In genomic region chr1:95042286-95042685, GRCh38 we compare ENCODE assay signal across 12 cellular contexts. TPM values are rescaled to one million over a fixed set of nuclear protein-coding genes. Genes with fewer than 3 reads are reported as not detected.
A peak's percentile ranks its signal among the peaks of the same experiment; 100 is the strongest.
DNase-seq lines count a peak whose midpoint lies in the region; ATAC-seq and TF ChIP-seq lines count a peak whose summit lies in the region.
"Had no signal": no experiment of that assay in that cellular context is flagged by ENCODE, and none has a peak within 500 bp of the region (broad histone marks: within the 10 kb centered on the region; RNA-seq: fewer than 3 reads in every experiment).

No MANE protein-coding gene starts in this region.

- H2AFZ ChIP-seq in neural progenitor cell (replicated peaks) = peak overlapping the region; percentile 39

- no peak overlapping the region for H3K27ac Mint-ChIP-seq in neural progenitor cell
- no peak overlapping the region for H3K27ac Mint-ChIP-seq in activated CD4-positive, alpha-beta T cell treated with anti-CD3 and anti-CD28 coated beads, Interleukin-2, amount 10 ng/mL, durations not matched to agents 24 days and 14 days
- H3K27ac Mint-ChIP-seq: immature natural killer cell; stimulated activated memory B cell treated with anti-CD40 and anti-IgM and Interleukin-4, amounts not matched to agents 10 μg/mL and 1 μg/mL and 100 μg/mL, for 72 hours; WTC11 had no signal

- H3K27ac ChIP-seq in adrenal gland (peak overlapping the region in 3 of 5 donors; percentile 50 to 65 (median 52)), neural progenitor cell (no peak overlapping the region), upper lobe of left lung (peak overlapping the region; percentile 44 to 70 (median 64))

- H3K4me3 ChIP-seq in adrenal gland (no peak overlapping the region), fibroblast of the aortic adventitia (ENCODE audit: low read depth, low read length) (peak overlapping the region; percentile 34), neural progenitor cell (no peak overlapping the region), upper lobe of left lung (no peak overlapping the region)

- H3K4me1 ChIP-seq in adrenal gland (replicated peaks in 1 of 2) = peaks cover 8 to 21% of the 10 kb centered on the region in 2 donors
- H3K4me1 ChIP-seq in neural progenitor cell = peaks cover 7% of the 10 kb centered on the region
- H3K4me1 ChIP-seq in upper lobe of left lung = peaks cover 5 to 15% (median 14%) of the 10 kb centered on the region in 4 donors

- DNase-seq in adrenal gland (no peak), fibroblast of the aortic adventitia (ENCODE audit: low read depth) (peak; percentile 76), neural progenitor cell (ENCODE audit: low spot score) (peak; percentile 4), upper lobe of left lung (no peak)
- DNase-seq in activated CD4-positive, alpha-beta T cell treated with anti-CD3 and anti-CD28 coated beads, Interleukin-2, amount 10 ng/mL, durations not matched to agents 24 days and 14 days = no peak
- DNase-seq: immature natural killer cell; stimulated activated CD4-positive, alpha-beta T cell treated with anti-CD3 and anti-CD28 coated beads, Interleukin-1b, Interleukin-23, amount 100 ng/mL, for 48 hours had no signal

- no peaks in the 10 kb centered on the region for H3K36me3 ChIP-seq in adrenal gland (replicated peaks in 1 of 2)
- H3K36me3 ChIP-seq in neural progenitor cell = no peaks in the 10 kb centered on the region
- H3K36me3 ChIP-seq in upper lobe of left lung = no peaks in the 10 kb centered on the region

- TF ChIP-seq POLR2A in adrenal gland (IDR thresholded peaks at IDR 0.05) = no peak
- TF ChIP-seq POLR2A in upper lobe of left lung (IDR thresholded peaks at IDR 0.05) = no peak

- peaks cover under 1% of the 10 kb centered on the region for H3K27me3 Mint-ChIP-seq in neural progenitor cell (ENCODE audit: insufficient read depth, low read depth)
- H3K27me3 Mint-ChIP-seq in activated CD4-positive, alpha-beta T cell treated with anti-CD3 and anti-CD28 coated beads, Interleukin-2, amount 10 ng/mL, durations not matched to agents 24 days and 14 days = no peaks in the 10 kb centered on the region
- H3K27me3 Mint-ChIP-seq: stimulated activated memory B cell treated with anti-CD40 and anti-IgM and Interleukin-4, amounts not matched to agents 10 μg/mL and 1 μg/mL and 100 μg/mL, for 72 hours had no signal

- no peaks in the 10 kb centered on the region for H3K27me3 ChIP-seq in adrenal gland
- no peaks in the 10 kb centered on the region for H3K27me3 ChIP-seq in neural progenitor cell
- no peaks in the 10 kb centered on the region for H3K27me3 ChIP-seq in upper lobe of left lung

- no peaks in the 10 kb centered on the region for H3K4me1 Mint-ChIP-seq in neural progenitor cell
- no peaks in the 10 kb centered on the region for H3K4me1 Mint-ChIP-seq in activated CD4-positive, alpha-beta T cell treated with anti-CD3 and anti-CD28 coated beads, Interleukin-2, amount 10 ng/mL, durations not matched to agents 24 days and 14 days
- H3K4me1 Mint-ChIP-seq: immature natural killer cell; stimulated activated memory B cell treated with anti-CD40 and anti-IgM and Interleukin-4, amounts not matched to agents 10 μg/mL and 1 μg/mL and 100 μg/mL, for 72 hours; WTC11 had no signal

- no peaks in the 10 kb centered on the region for H3K9me3 Mint-ChIP-seq in neural progenitor cell
- no peaks in the 10 kb centered on the region for H3K9me3 Mint-ChIP-seq in activated CD4-positive, alpha-beta T cell treated with anti-CD3 and anti-CD28 coated beads, Interleukin-2, amount 10 ng/mL, durations not matched to agents 24 days and 14 days
- H3K9me3 Mint-ChIP-seq: immature natural killer cell; stimulated activated memory B cell treated with anti-CD40 and anti-IgM and Interleukin-4, amounts not matched to agents 10 μg/mL and 1 μg/mL and 100 μg/mL, for 72 hours; WTC11 had no signal

- no peak overlapping the region for H3K4me2 ChIP-seq in neural progenitor cell

- no peaks in the 10 kb centered on the region for H4K20me1 ChIP-seq in neural progenitor cell (ENCODE audit: low read depth)

- H3K79me2 ChIP-seq in neural progenitor cell (ENCODE audit: low read depth) = no peaks in the 10 kb centered on the region

- WGBS in adrenal gland, 4 donors = 31 to 41% (median 32%) methylated on average over 3 of the region's 3 CpGs
- 32 to 43% methylated on average over 3 of the region's 3 CpGs for WGBS in upper lobe of left lung, 2 donors

- peaks cover 4% of the 10 kb centered on the region for H3F3A ChIP-seq in neural progenitor cell (ENCODE audit: low read depth)

- H3K4me3 Mint-ChIP-seq in neural progenitor cell = no peak overlapping the region
- H3K4me3 Mint-ChIP-seq in activated CD4-positive, alpha-beta T cell treated with anti-CD3 and anti-CD28 coated beads, Interleukin-2, amount 10 ng/mL, durations not matched to agents 24 days and 14 days = no peak overlapping the region
- H3K4me3 Mint-ChIP-seq: immature natural killer cell; stimulated activated memory B cell treated with anti-CD40 and anti-IgM and Interleukin-4, amounts not matched to agents 10 μg/mL and 1 μg/mL and 100 μg/mL, for 72 hours; WTC11 had no signal

- TF ChIP-seq CTCF in adrenal gland (IDR thresholded peaks at IDR 0.05) (no peak), fibroblast of the aortic adventitia (IDR thresholded peaks at IDR 0.05; ENCODE audit: insufficient read depth, low read length) (no peak), neural progenitor cell (IDR thresholded peaks at IDR 0.05) (no peak), upper lobe of left lung (IDR thresholded peaks at IDR 0.05) (no peak)

- H3K36me3 Mint-ChIP-seq in neural progenitor cell = no peaks in the 10 kb centered on the region
- H3K36me3 Mint-ChIP-seq in activated CD4-positive, alpha-beta T cell treated with anti-CD3 and anti-CD28 coated beads, Interleukin-2, amount 10 ng/mL, durations not matched to agents 24 days and 14 days (ENCODE audit: low read depth) = no peaks in the 10 kb centered on the region
- H3K36me3 Mint-ChIP-seq: immature natural killer cell; stimulated activated memory B cell treated with anti-CD40 and anti-IgM and Interleukin-4, amounts not matched to agents 10 μg/mL and 1 μg/mL and 100 μg/mL, for 72 hours; WTC11 had no signal

- intact Hi-C loops in adrenal gland (cut with DNase I) = loop anchor here (2.0 to 5.0 kb wide), 2 partner anchors 189 to 190 kb away; no protein-coding TSS in a partner anchor
- intact Hi-C loops in activated CD4-positive, alpha-beta T cell treated with anti-CD3 and anti-CD28 coated beads, Interleukin-2, amount 10 ng/mL, durations not matched to agents 24 days and 14 days (cut with micrococcal nuclease) = loop anchor here (10.0 kb wide), 1 partner anchor 117 kb away; the partner anchor contains the start of gene CNN3

- no peaks in the 10 kb centered on the region for H3K9me3 ChIP-seq in adrenal gland (replicated peaks in 1 of 3)
- H3K9me3 ChIP-seq in neural progenitor cell (ENCODE audit: low read depth) = no peaks in the 10 kb centered on the region
- no peaks in the 10 kb centered on the region for H3K9me3 ChIP-seq in upper lobe of left lung

- ATAC-seq in upper lobe of left lung (ENCODE audit: low FRiP score in 2 of 2) = peak; percentile 6 to 62
- ATAC-seq in HG02642 (IDR thresholded peaks at IDR 0.05; ENCODE audit: poor library complexity, unreplicated experiment) = no peak
- no peak for ATAC-seq in HG02610 (IDR thresholded peaks at IDR 0.05; ENCODE audit: unreplicated experiment)
- ATAC-seq in HG03439 (IDR thresholded peaks at IDR 0.05; ENCODE audit: unreplicated experiment) = no peak
- ATAC-seq: stimulated activated memory B cell treated with anti-CD40 and anti-IgM and Interleukin-4, amounts not matched to agents 10 μg/mL and 1 μg/mL and 100 μg/mL, for 72 hours; WTC11 had no signal

- TF ChIP-seq EP300 in upper lobe of left lung (IDR thresholded peaks at IDR 0.05) = no peak

- H3K9ac ChIP-seq in neural progenitor cell = no peak overlapping the region

RNA-seq across cellular contexts. Expression of gene ALG14, which starts 30.5 kb away (rescaled TPM):
- total RNA-seq in adrenal gland (10 to 100 TPM in 5 of 8 donors, 1 to 10 TPM in 3; 2.2 to 24.3 (median 14.3) TPM), fibroblast of the aortic adventitia (ENCODE audit: low replicate concordance) (1.2 and 2.4 TPM in 2 replicates), neural progenitor cell (ENCODE audit: low replicate concordance) (0.49 and 0.53 TPM in 2 replicates), upper lobe of left lung (1 to 10 TPM in 3 of 6 donors, under 1 TPM in 3; 0.55 to 6.2 (median 0.98) TPM)
- 10 to 100 TPM in 1 of 3 donors, 1 to 10 TPM in 2; 1.5 to 29.9 (median 3.0) TPM for polyA plus RNA-seq in adrenal gland
- 1.7 and 2.1 TPM in 2 replicates for total RNA-seq in activated CD4-positive, alpha-beta T cell treated with anti-CD3 and anti-CD28 coated beads, Interleukin-2, amount 10 ng/mL, durations not matched to agents 24 days and 14 days

Comparison
In these comparisons a context has a peak if more than half of its experiments do, and no peak if none do; other contexts are left out.
1. DNase-seq: peak in fibroblast of the aortic adventitia (single experiment) and neural progenitor cell (single experiment); none in adrenal gland (0 of 7), upper lobe of left lung (0 of 2) and activated CD4-positive, alpha-beta T cell treated with anti-CD3 and anti-CD28 coated beads, Interleukin-2, amount 10 ng/mL, durations not matched to agents 24 days and 14 days (single experiment).
2. ATAC-seq: peak in upper lobe of left lung (2 of 2); none in HG02642 (single experiment), HG02610 (single experiment) and HG03439 (single experiment).